In genomic region chr4:85607624-85608023, GRCh38 we compare ENCODE assay signal across 12 cellular contexts.
A peak's percentile ranks its signal among the peaks of the same experiment; 100 is the strongest.
DNase-seq lines count a peak whose midpoint lies in the region; ATAC-seq, FAIRE-seq and TF ChIP-seq lines count a peak whose summit lies in the region.
"Had no signal": no experiment of that assay in that cellular context is flagged by ENCODE, and none has a peak within 500 bp of the region (broad histone marks: within the 10 kb centered on the region; RNA-seq: fewer than 3 reads in every experiment).

No MANE protein-coding gene starts in this region.

- intact Hi-C loops in pancreas (cut with DNase I) = no loop called here

- H3K4me1 ChIP-seq in pancreas = peaks cover 0 to 10% (median 4%) of the 10 kb centered on the region in 3 donors
- H3K4me1 ChIP-seq: lower lobe of right lung had no signal

- H3K27ac ChIP-seq in pancreas = peak overlapping the region in 2 of 4 donors; percentile 51 to 55
- H3K27ac ChIP-seq: lower lobe of right lung had no signal

- no peaks in the 10 kb centered on the region for H3K36me3 ChIP-seq in pancreas
- H3K36me3 ChIP-seq: lower lobe of right lung had no signal

- H3K9me3 ChIP-seq in pancreas = no peaks in the 10 kb centered on the region
- H3K9me3 ChIP-seq: lower lobe of right lung had no signal

- peak; percentile 72 for DNase-seq in NCI-H1092 (lab: John Stamatoyannopoulos, UW)
- peak in 4 of 6 donors; percentile 41 to 70 (median 50) for DNase-seq in pancreas
- DNase-seq in SW 1271 (lab: John Stamatoyannopoulos, UW) = no peak
- no peak for DNase-seq in HuH-7.5 (ENCODE audit: low spot score)
- DNase-seq in NCI-H2227 treated with DMSO at 0.1 percent for 48 hours (lab: John Stamatoyannopoulos, UW) = no peak
- DNase-seq: lower lobe of right lung had no signal

- peak; percentile 54 for ATAC-seq in GM19043 (IDR thresholded peaks at IDR 0.05; ENCODE audit: low read depth, unreplicated experiment)
- ATAC-seq in HG02798 (IDR thresholded peaks at IDR 0.05; ENCODE audit: poor library complexity, unreplicated experiment) = peak; percentile 71
- peak; percentile 78 to 92 (median 88) for ATAC-seq in pancreas
- no peak for ATAC-seq in GM19035 (IDR thresholded peaks at IDR 0.05; ENCODE audit: unreplicated experiment)
- ATAC-seq: K562, lower lobe of right lung had no signal

- no peaks in the 10 kb centered on the region for H3K27me3 ChIP-seq in pancreas

- TF ChIP-seq CTCF in pancreas (IDR thresholded peaks at IDR 0.05) = no peak

- FAIRE-seq in pancreas (lab: Jason Lieb, UNC) = no peak
- FAIRE-seq: endothelial cell of umbilical vein, G401.6, K562 had no signal

- 18% methylated on average over 5 of the region's 5 CpGs for WGBS in pancreas, 2 donors

- no peak overlapping the region for H3K4me3 ChIP-seq in pancreas
- H3K4me3 ChIP-seq: K562, lower lobe of right lung had no signal

Comparison
In these comparisons a context has a peak if more than half of its experiments do, and no peak if none do; other contexts are left out.
1. DNase-seq: peak in NCI-H1092 (single experiment) and pancreas (4 of 6); none in SW 1271 (0 of 2), HuH-7.5 (single experiment) and NCI-H2227 treated with DMSO at 0.1 percent for 48 hours (single experiment).